Comparison of ENCODE assay signal across 25 cellular contexts in genomic region chr20:34510575-34510974, GRCh38.
"Had no signal": no experiment of that assay in that cellular context is flagged by ENCODE, and none has a peak within 500 bp of the region (broad histone marks: within the 10 kb centered on the region; RNA-seq: fewer than 3 reads in every experiment).

No MANE protein-coding gene starts in this region.

- H3K27me3 ChIP-seq: brain microvascular endothelial cell, cardiac muscle cell, Peyer's patch, SJCRH30 had no signal

- H3K4me2 ChIP-seq: SK-N-SH had no signal

- H3K9me2 ChIP-seq: SK-N-SH had no signal

- H3K27ac Mint-ChIP-seq: activated CD8-positive, alpha-beta T cell treated with anti-CD3 and anti-CD28 coated beads, Interleukin-2, amount 10 ng/mL, durations not matched to agents 7 days and 5 days; activated naive CD4-positive, alpha-beta T cell treated with anti-CD3 and anti-CD28 coated beads, Interleukin-2, amount 50 U/mL, for 72 hours; activated T-cell treated with anti-CD3 and anti-CD28 coated beads, Interleukin-2, amount 50 U/mL, for 24 hours; activated T-helper 1 cell treated with anti-CD3 and anti-CD28 coated beads, Interleukin-12 subunit alpha, Interleukin-12 subunit beta, Interleukin-2, Interleukin-4 antibody, amounts not matched to agents 30 ng/mL and 10 ng/mL and 1 ng/mL, durations not matched to agents 14 hours and 24 hours and 36 hours had no signal

- H3K27ac ChIP-seq: brain microvascular endothelial cell, cardiac muscle cell, Peyer's patch, RWPE1, SJCRH30, WERI-Rb-1 had no signal

- H3K9me3 ChIP-seq: Peyer's patch, SJCRH30, SK-N-SH had no signal

- H3K27me3 Mint-ChIP-seq: activated T-cell treated with anti-CD3 and anti-CD28 coated beads, Interleukin-2, amount 50 U/mL, for 24 hours had no signal

- H3K9me3 Mint-ChIP-seq: activated naive CD4-positive, alpha-beta T cell treated with anti-CD3 and anti-CD28 coated beads, Interleukin-2, amount 50 U/mL, for 72 hours; activated T-cell treated with anti-CD3 and anti-CD28 coated beads, Interleukin-2, amount 50 U/mL, for 24 hours; activated T-helper 1 cell treated with anti-CD3 and anti-CD28 coated beads, Interleukin-12 subunit alpha, Interleukin-12 subunit beta, Interleukin-2, Interleukin-4 antibody, amounts not matched to agents 30 ng/mL and 10 ng/mL and 1 ng/mL, durations not matched to agents 14 hours and 24 hours and 36 hours had no signal

- ATAC-seq: activated CD4-positive, CD25-positive, alpha-beta regulatory T cell treated with anti-CD3 and anti-CD28 coated beads, Interleukin-2, amount 50 U/mL, for 24 hours; activated CD8-positive, alpha-beta T cell treated with anti-CD3 and anti-CD28 coated beads, Interleukin-2, amount 10 ng/mL, durations not matched to agents 7 days and 5 days; activated naive CD4-positive, alpha-beta T cell treated with anti-CD3 and anti-CD28 coated beads, Interleukin-2, amount 50 U/mL, for 72 hours had no signal

- H3K4me3 Mint-ChIP-seq: activated CD8-positive, alpha-beta T cell treated with anti-CD3 and anti-CD28 coated beads, Interleukin-2, amount 10 ng/mL, durations not matched to agents 7 days and 5 days; activated T-cell treated with anti-CD3 and anti-CD28 coated beads, Interleukin-2, amount 50 U/mL, for 24 hours; activated T-helper 1 cell treated with anti-CD3 and anti-CD28 coated beads, Interleukin-12 subunit alpha, Interleukin-12 subunit beta, Interleukin-2, Interleukin-4 antibody, amounts not matched to agents 30 ng/mL and 10 ng/mL and 1 ng/mL, durations not matched to agents 14 hours and 24 hours and 36 hours had no signal

- DNase-seq: activated CD4-positive, alpha-beta T cell treated with anti-CD3 and anti-CD28 coated beads for 48 hours; activated CD4-positive, alpha-beta T cell treated with anti-CD3 and anti-CD28 coated beads, Interleukin-2, amount 50 U/mL, for 4 hours; activated CD8-positive, alpha-beta memory T cell treated with anti-CD3 and anti-CD28 coated beads, Interleukin-2, amount 50 U/mL, for 48 hours; activated CD8-positive, alpha-beta T cell treated with anti-CD3 and anti-CD28 coated beads, Interleukin-2, amount 10 ng/mL, durations not matched to agents 7 days and 5 days; activated effector memory CD4-positive, alpha-beta T cell treated with Interleukin-2 at 50 U/mL for 16 hours; activated naive CD4-positive, alpha-beta T cell treated with Interleukin-2 at 50 U/mL for 16 hours; activated T-cell treated with anti-CD3 and anti-CD28 coated beads, Interleukin-2, amount 50 U/mL, for 24 hours; brain microvascular endothelial cell; Kasumi-1; NCI-H146; NCI-H187 treated with DMSO at 0.1 percent for 48 hours; NCI-H2081 treated with DMSO at 0.1 percent for 48 hours; NCI-H446; NCI-H524; Peyer's patch; Right ventricle myocardium superior; SJCRH30; SK-N-SH; T-helper 1 cell; WERI-Rb-1 had no signal

- H3K4me3 ChIP-seq: cardiac muscle cell, Peyer's patch, SJCRH30 had no signal

- H3K36me3 Mint-ChIP-seq: activated naive CD4-positive, alpha-beta T cell treated with anti-CD3 and anti-CD28 coated beads, Interleukin-2, amount 50 U/mL, for 72 hours had no signal

- H3K4me1 ChIP-seq: SJCRH30 had no signal
